ENCODE assay signal across 11 cellular contexts in genomic region chr22:37632174-37633081, GRCh38. TPM values are rescaled to one million over a fixed set of nuclear protein-coding genes. Genes with fewer than 3 reads are reported as not detected.
DNase-seq lines count a peak whose midpoint lies in the region; ATAC-seq, FAIRE-seq and TF ChIP-seq lines count a peak whose summit lies in the region.
"Had no signal": no experiment of that assay in that cellular context is flagged by ENCODE, and none has a peak within 500 bp of the region (broad histone marks: within the 10 kb centered on the region; RNA-seq: fewer than 3 reads in every experiment).

No MANE protein-coding gene starts in this region.

- peak overlapping the region; percentile 88 for H3K27ac Mint-ChIP-seq in activated CD8-positive, alpha-beta T cell treated with anti-CD3 and anti-CD28 coated beads for 36 hours

- no peaks in the 10 kb centered on the region for H3K9me3 Mint-ChIP-seq in activated CD8-positive, alpha-beta T cell treated with anti-CD3 and anti-CD28 coated beads for 36 hours

- H3K9ac ChIP-seq in mesenchymal stem cell (ENCODE audit: low read length) = no peak overlapping the region

- intact Hi-C loops in activated CD8-positive, alpha-beta T cell treated with anti-CD3 and anti-CD28 coated beads for 36 hours (cut with micrococcal nuclease) = no loop called here
- intact Hi-C loops in lower leg skin (cut with DNase I; ENCODE audit: low total_unique reads) = no loop called here

- CTCF ChIA-PET in AG04450 (lab: Charles Lee) = interaction anchor here (0.6 to 4.8 kb wide), 7 partner anchors 7 to 94 kb away, joined by 3 to 57 read pairs (median 4); no protein-coding TSS in a partner anchor
- CTCF ChIA-PET in activated CD8-positive, alpha-beta T cell treated with anti-CD3 and anti-CD28 coated beads for 36 hours (lab: Charles Lee) = interaction anchor here (0.8 to 68.1 kb wide), 5 partner anchors 7 to 231 kb away, joined by 3 to 1770 read pairs (median 4); partner anchors contain the start of genes GGA1, LGALS1, NOL12 and PDXP

- TF ChIP-seq CTCF in AG04450 (IDR thresholded peaks at IDR 0.05; ENCODE audit: low read depth, low read length) = no peak
- TF ChIP-seq CTCF in activated CD8-positive, alpha-beta T cell treated with anti-CD3 and anti-CD28 coated beads for 36 hours (IDR thresholded peaks at IDR 0.05) = no peak
- no peak for TF ChIP-seq CTCF in lower leg skin (IDR thresholded peaks at IDR 0.05)

- peak overlapping the region; percentile 86 to 98 for H2BK12ac ChIP-seq in mesenchymal stem cell (ENCODE audit: low read length in 2 of 2)

- no peak overlapping the region for H3K4me2 ChIP-seq in mesenchymal stem cell (ENCODE audit: low read length, poor library complexity, severe bottlenecking)

- H4K91ac ChIP-seq in mesenchymal stem cell (ENCODE audit: low read length) = peak overlapping the region; percentile 76

- no peak for FAIRE-seq in GM19239 (lab: Jason Lieb, UNC)

- peak overlapping the region; percentile 83 for H4K8ac ChIP-seq in mesenchymal stem cell (ENCODE audit: low read length)

- H3K4me1 ChIP-seq in mesenchymal stem cell (ENCODE audit: control insufficient read depth, insufficient read depth, low read depth, low read length) = peaks cover 67% of the 10 kb centered on the region

- peak overlapping the region in 1 of 2 experiments; percentile 69 for H3K14ac ChIP-seq in mesenchymal stem cell (ENCODE audit: low read length in 2 of 2)

- H3K4me1 Mint-ChIP-seq in activated CD8-positive, alpha-beta T cell treated with anti-CD3 and anti-CD28 coated beads for 36 hours (ENCODE audit: low read depth) = peaks cover 79% of the 10 kb centered on the region

- H3K4me3 Mint-ChIP-seq in activated CD8-positive, alpha-beta T cell treated with anti-CD3 and anti-CD28 coated beads for 36 hours = peak overlapping the region; percentile 59

- TF ChIP-seq POLR2A in lower leg skin (IDR thresholded peaks at IDR 0.05) = no peak

- 83% methylated on average over 13 of the region's 14 CpGs for WGBS in mesenchymal stem cell
- 77 to 81% methylated on average over 13 to 14 of the region's 14 CpGs for WGBS in lower leg skin, 2 donors

- ATAC-seq in GM21723 (IDR thresholded peaks at IDR 0.05; ENCODE audit: unreplicated experiment) = peak; percentile 7
- ATAC-seq in activated CD8-positive, alpha-beta T cell treated with anti-CD3 and anti-CD28 coated beads for 36 hours = peak; percentile 12

- H3K23ac ChIP-seq in mesenchymal stem cell (ENCODE audit: low read length in 2 of 2) = no peak overlapping the region

- H2BK15ac ChIP-seq in mesenchymal stem cell (ENCODE audit: low read depth, poor library complexity, severe bottlenecking) = peak overlapping the region; percentile 8

- H3K27me3 ChIP-seq in AG04450 (ENCODE audit: control insufficient read depth, insufficient read depth, low read length) (no peaks in the 10 kb centered on the region), mesenchymal stem cell (ENCODE audit: control insufficient read depth in 1 of 2, insufficient read depth in 1 of 2, low read length in 2 of 2) (no peaks in the 10 kb centered on the region)

- H3K9me3 ChIP-seq in AG04450 (ENCODE audit: control insufficient read depth, insufficient read depth, low read length) = no peaks in the 10 kb centered on the region
- H3K9me3 ChIP-seq in mesenchymal stem cell (ENCODE audit: control insufficient read depth, low read length) = no peaks in the 10 kb centered on the region

- H2AFZ ChIP-seq in mesenchymal stem cell (ENCODE audit: low read depth, low read length) = no peak overlapping the region

- H3K27me3 Mint-ChIP-seq in activated CD8-positive, alpha-beta T cell treated with anti-CD3 and anti-CD28 coated beads for 36 hours = no peaks in the 10 kb centered on the region

- H3K4ac ChIP-seq in mesenchymal stem cell (ENCODE audit: low read depth in 1 of 2, low read length in 2 of 2) = peak overlapping the region; percentile 91 to 93

- H3K18ac ChIP-seq in mesenchymal stem cell (ENCODE audit: low read depth in 1 of 2, low read length in 2 of 2) = peak overlapping the region; percentile 84 to 94

- H3K27ac ChIP-seq in AG04450 (ENCODE audit: low read depth, low read length) (peak overlapping the region; percentile 91), mesenchymal stem cell (ENCODE audit: low read length, poor library complexity, severe bottlenecking) (peak overlapping the region; percentile 88)

- no peak overlapping the region for H3K4me3 ChIP-seq in AG04450 (ENCODE audit: low read depth, low read length)
- H3K4me3 ChIP-seq in mesenchymal stem cell (ENCODE audit: insufficient read depth in 1 of 2, low read depth in 1 of 2, low read length in 2 of 2) = no peak overlapping the region
- H3K4me3 ChIP-seq in lower leg skin (ENCODE audit: low read depth, poor library complexity, severe bottlenecking) = no peak overlapping the region

- H2AK5ac ChIP-seq in mesenchymal stem cell (ENCODE audit: low read length, severe bottlenecking) = peak overlapping the region; percentile 82

- H3K79me1 ChIP-seq in mesenchymal stem cell (replicated peaks; ENCODE audit: low read length, poor library complexity, severe bottlenecking) = no peaks in the 10 kb centered on the region

- POLR2A ChIA-PET in AG04450 (lab: Yijun Ruan, JAX) = interaction anchor here (1.0 to 3.2 kb wide), 6 partner anchors 7 to 45 kb away, joined by 3 to 24 read pairs (median 8); partner anchors contain the start of genes GGA1 and LGALS1
- POLR2A ChIA-PET in activated CD8-positive, alpha-beta T cell treated with anti-CD3 and anti-CD28 coated beads for 36 hours (lab: Charles Lee) = interaction anchor here (1.2 to 3.8 kb wide), 12 partner anchors 7 to 50 kb away, joined by 3 to 26 read pairs (median 7); partner anchors contain the start of genes GGA1, LGALS1 and PDXP

- H3K36me3 ChIP-seq in mesenchymal stem cell (ENCODE audit: control insufficient read depth in 1 of 2, insufficient read depth in 2 of 2, low read depth in 1 of 2, low read length in 2 of 2) = peaks cover 26 to 48% of the 10 kb centered on the region in 2 experiments

- peaks cover 4% of the 10 kb centered on the region for H3K36me3 Mint-ChIP-seq in activated CD8-positive, alpha-beta T cell treated with anti-CD3 and anti-CD28 coated beads for 36 hours (ENCODE audit: low read depth)

- DNase-seq in AG04450 (ENCODE audit: low read depth, low spot score) (no peak), mesenchymal stem cell (no peak), GM19239 (ENCODE audit: insufficient read length, low spot score) (no peak), lower leg skin (ENCODE audit: low spot score in 2 of 2) (no peak), NCI-H748 treated with DMSO at 0.1 percent for 48 hours (lab: John Stamatoyannopoulos, UW) (no peak)
- peak; percentile 73 for DNase-seq in activated CD8-positive, alpha-beta T cell treated with anti-CD3 and anti-CD28 coated beads for 36 hours
- DNase-seq in stimulated activated CD4-positive, alpha-beta T cell treated with anti-CD3 and anti-CD28 coated beads, Interleukin-15, amount 100 ng/mL, for 24 hours = no peak
- DNase-seq: DND-41, foreskin fibroblast had no signal

- peak overlapping the region; percentile 47 for H2BK5ac ChIP-seq in mesenchymal stem cell (ENCODE audit: low read depth, low read length, poor library complexity, severe bottlenecking)

- peak overlapping the region; percentile 91 for H2BK120ac ChIP-seq in mesenchymal stem cell (ENCODE audit: low read depth, low read length)

RNA-seq across cellular contexts. Expression of gene SH3BP1, which starts 7.0 kb away (rescaled TPM):
- 8.4 and 11.3 TPM in 2 replicates for polyA plus RNA-seq in AG04450 (2011; rRNA removed)
- 12.8 and 14.4 TPM in 2 replicates for polyA minus RNA-seq in AG04450 (2011; rRNA and poly(A)+ RNA removed)
- 100 to 1,000 TPM; 122 to 128 TPM for total RNA-seq in activated CD8-positive, alpha-beta T cell treated with anti-CD3 and anti-CD28 coated beads for 36 hours
- polyA plus RNA-seq in mesenchymal stem cell (2013, experiment 1 of 2) = 15.4 TPM
- 15.0 TPM for polyA plus RNA-seq in mesenchymal stem cell (2013, experiment 2 of 2)
- total RNA-seq in lower leg skin = 10 to 100 TPM; 29.1 to 83.3 (median 60.3) TPM

RNA-seq across cellular contexts. Expression of gene GGA1, which starts 23.8 kb away (rescaled TPM):
- 24.7 and 26.1 TPM in 2 replicates for polyA plus RNA-seq in AG04450 (2011; rRNA removed)
- 23.2 and 24.4 TPM in 2 replicates for polyA minus RNA-seq in AG04450 (2011; rRNA and poly(A)+ RNA removed)
- total RNA-seq in activated CD8-positive, alpha-beta T cell treated with anti-CD3 and anti-CD28 coated beads for 36 hours = 10 to 100 TPM; 59.7 to 62.8 TPM
- polyA plus RNA-seq in mesenchymal stem cell (2013, experiment 1 of 2) = 25.3 TPM
- polyA plus RNA-seq in mesenchymal stem cell (2013, experiment 2 of 2) = 23.1 TPM
- total RNA-seq in lower leg skin = 10 to 100 TPM; 50.3 to 66.0 (median 53.6) TPM

RNA-seq across cellular contexts. Expression of gene PDXP, which starts 26.1 kb away (rescaled TPM):
- polyA plus RNA-seq in AG04450 (2011; rRNA removed) = 11.7 and 17.7 TPM in 2 replicates
- 6.3 and 9.7 TPM in 2 replicates for polyA minus RNA-seq in AG04450 (2011; rRNA and poly(A)+ RNA removed)
- total RNA-seq in activated CD8-positive, alpha-beta T cell treated with anti-CD3 and anti-CD28 coated beads for 36 hours = 10 to 100 TPM; 51.3 to 51.5 TPM
- 7.5 TPM for polyA plus RNA-seq in mesenchymal stem cell (2013, experiment 1 of 2)
- polyA plus RNA-seq in mesenchymal stem cell (2013, experiment 2 of 2) = 6.7 TPM
- total RNA-seq in lower leg skin = 1 to 10 TPM; 1.8 to 4.6 (median 3.2) TPM

RNA-seq across cellular contexts. Expression of gene LGALS1, which starts 43.0 kb away (rescaled TPM):
- 5,926 and 7,935 TPM in 2 replicates for polyA plus RNA-seq in AG04450 (2011; rRNA removed)
- polyA minus RNA-seq in AG04450 (2011; rRNA and poly(A)+ RNA removed) = 3,546 and 5,412 TPM in 2 replicates
- total RNA-seq in activated CD8-positive, alpha-beta T cell treated with anti-CD3 and anti-CD28 coated beads for 36 hours = 100 to 1,000 TPM; 247 to 261 TPM
- polyA plus RNA-seq in mesenchymal stem cell (2013, experiment 1 of 2) = 4,707 TPM
- polyA plus RNA-seq in mesenchymal stem cell (2013, experiment 2 of 2) = 4,802 TPM
- total RNA-seq in lower leg skin = 100 to 1,000 TPM; 110 to 347 (median 232) TPM

RNA-seq across cellular contexts. Expression of gene LGALS2, which starts 52.5 kb away (rescaled TPM):
- polyA plus RNA-seq in AG04450 (2011; rRNA removed) = not detected in 2 replicates
- not detected in 2 replicates for polyA minus RNA-seq in AG04450 (2011; rRNA and poly(A)+ RNA removed)
- total RNA-seq in activated CD8-positive, alpha-beta T cell treated with anti-CD3 and anti-CD28 coated beads for 36 hours = not detected
- not detected for polyA plus RNA-seq in mesenchymal stem cell (2013, experiment 1 of 2)
- polyA plus RNA-seq in mesenchymal stem cell (2013, experiment 2 of 2) = not detected
- 1 to 10 TPM in 1 of 4 donors, not detected in 3; 1.4 TPM for total RNA-seq in lower leg skin
- total RNA-seq: RPMI7951 had no signal

Comparison
In these comparisons a context has a peak if more than half of its experiments do, and no peak if none do; other contexts are left out.
1. RNA of gene PDXP, which starts 26.1 kb away (total RNA-seq): 51.3 to 51.5 TPM in activated CD8-positive, alpha-beta T cell treated with anti-CD3 and anti-CD28 coated beads for 36 hours; 1.8 to 4.6 TPM in lower leg skin; every median in the first group is over 4 times any median in the second.